ENCODE assay signal across 1 cellular context in the genomic region with DNA sequence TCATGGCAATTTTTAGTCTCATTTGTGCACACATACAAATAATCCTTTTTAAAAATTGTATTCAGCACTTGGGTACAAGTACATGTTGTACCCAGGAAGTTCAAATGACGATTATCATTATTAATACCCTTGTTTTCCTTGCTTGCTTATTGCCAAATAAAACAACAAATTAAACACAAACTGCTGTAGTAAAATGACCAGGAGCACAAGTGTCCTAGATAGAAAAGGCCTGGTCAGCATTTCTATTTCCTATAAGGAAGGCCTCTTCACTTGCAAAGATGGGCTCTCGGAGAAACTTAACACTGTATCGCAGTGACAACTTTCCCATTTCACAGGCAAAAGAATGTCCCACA.
TF ChIP-seq lines count a peak whose summit lies in the region.

No MANE protein-coding gene starts in this region.

TF ChIP-seq in IMR-90, 13 proteins besides CTCF, POLR2A, EP300 and RAD21:
- peak; percentile 74 for TF ChIP-seq MAFK (IDR thresholded peaks at IDR 0.05; ENCODE audit: low read depth, low read length)
- no peak for TF ChIP-seq RFX5 (IDR thresholded peaks at IDR 0.05; ENCODE audit: low read depth, low read length)
